In genomic region chr11:789951-790350, GRCh38 we compare ENCODE assay signal across 8 cellular contexts.
DNase-seq lines count a peak whose midpoint lies in the region; ATAC-seq, FAIRE-seq and TF ChIP-seq lines count a peak whose summit lies in the region.

Gene CEND1 (minus strand): TSS chr11:790090. CDS start chr11:788576, 1,514 bp downstream.

- peak within 1 kb of the TSS; percentile 92 for H3K27ac ChIP-seq in angular gyrus (ENCODE audit: low read depth, low read length)

- no peaks in the 10 kb centered on the region for H3K9me3 Mint-ChIP-seq in memory B cell

- peak within 1 kb of the TSS; percentile 34 for H3K4me3 Mint-ChIP-seq in memory B cell

- H3K36me3 Mint-ChIP-seq in memory B cell: peaks cover 10% of the 10 kb centered on the region

- DNase-seq in D721Med (ENCODE audit: insufficient read length, low spot score) (peak; percentile 48), NCI-H128 (lab: John Stamatoyannopoulos, UW; ENCODE audit: unreplicated experiment) (peak; percentile 32), memory B cell (ENCODE audit: low spot score in 2 of 2) (no peak), SHP77 treated with DMSO at 0.1 percent for 48 hours (lab: John Stamatoyannopoulos, UW) (no peak), ecto neural progenitor cell (ENCODE audit: low spot score) (no peak)

- H3K4me1 Mint-ChIP-seq in memory B cell: no peaks in the 10 kb centered on the region

- TF ChIP-seq CTCF in D721Med (IDR thresholded peaks at IDR 0.05; ENCODE audit: insufficient read depth, missing control alignments): no peak

- H3K27ac Mint-ChIP-seq in memory B cell: no peak within 1 kb of the TSS

- FAIRE-seq in D721Med (lab: Jason Lieb, UNC): no peak

- ATAC-seq in memory B cell (ENCODE audit: low read depth): peak; percentile 61
- ATAC-seq in HG03108 (IDR thresholded peaks at IDR 0.05; ENCODE audit: unreplicated experiment): no peak
- no peak for ATAC-seq in HG02981 (IDR thresholded peaks at IDR 0.05; ENCODE audit: unreplicated experiment)

- H3K27me3 Mint-ChIP-seq in memory B cell: peaks cover 3% of the 10 kb centered on the region

Comparison
In these comparisons a context has a peak if more than half of its experiments do, and no peak if none do; other contexts are left out.
1. DNase-seq: peak in D721Med (single experiment) and NCI-H128 (single experiment); none in memory B cell (0 of 2), SHP77 treated with DMSO at 0.1 percent for 48 hours (single experiment) and ecto neural progenitor cell (single experiment).